8 cellular contexts compared by ENCODE assay signal in the genomic region with DNA sequence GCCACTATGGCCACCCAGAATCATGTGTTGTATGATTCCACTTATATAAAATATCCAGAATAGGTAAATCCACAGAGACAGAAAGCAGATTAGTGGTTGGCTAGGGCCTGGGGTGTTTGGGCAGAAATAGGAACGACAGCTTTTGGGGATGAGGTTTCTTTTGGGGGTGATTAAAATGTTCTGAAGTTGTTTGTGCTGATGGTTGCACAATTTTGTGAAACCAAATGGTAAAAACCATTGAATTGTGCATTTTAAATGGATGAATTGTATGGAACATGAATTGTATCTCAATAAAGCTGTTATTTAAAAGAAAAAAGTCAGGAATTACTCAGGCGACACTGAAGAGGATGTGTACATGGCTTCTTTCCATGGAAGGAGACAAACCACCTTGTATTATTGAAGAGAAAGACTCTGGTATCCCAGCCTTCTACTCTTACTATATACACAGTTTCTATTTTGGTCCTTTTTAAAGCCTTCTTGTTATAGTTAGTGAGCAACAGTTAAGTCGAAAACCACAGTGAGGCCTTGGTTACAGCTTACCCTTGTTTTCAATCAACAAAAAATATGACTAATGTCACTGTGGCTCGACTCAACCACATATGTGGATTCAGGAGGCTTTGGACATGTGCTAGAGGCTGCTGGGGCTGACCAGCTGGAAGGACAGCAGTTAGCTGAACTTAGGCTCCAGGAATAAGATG. TPM values are rescaled to one million over a fixed set of nuclear protein-coding genes. Genes with fewer than 3 reads are reported as not detected.
DNase-seq lines count a peak whose midpoint lies in the region; ATAC-seq and TF ChIP-seq lines count a peak whose summit lies in the region.

No MANE protein-coding gene starts in this region.

- no peak for TF ChIP-seq POLR2A in suprapubic skin (IDR thresholded peaks at IDR 0.05)

- no peak overlapping the region for H3K4me3 ChIP-seq in suprapubic skin

- intact Hi-C loops in sciatic nerve (cut with DNase I), result no loop called here
- intact Hi-C loops in posterior cingulate gyrus (cut with DNase I), result no loop called here

- no peaks in the 10 kb centered on the region for H3K9me3 ChIP-seq in suprapubic skin

- peaks cover 34% of the 10 kb centered on the region for H3K4me1 ChIP-seq in suprapubic skin

- H3K36me3 ChIP-seq in suprapubic skin, result no peaks in the 10 kb centered on the region

- DNase-seq in stimulated activated CD4-positive, alpha-beta T cell treated with anti-CD3 and anti-CD28 coated beads, Interleukin-12 subunit alpha, Interleukin-12 subunit beta, amount 100 ng/mL, for 48 hours (ENCODE audit: low read depth in 2 of 3, low spot score in 1 of 3), result peak in 2 of 3 donors; percentile 22 to 45
- DNase-seq in stimulated activated CD4-positive, alpha-beta T cell treated with anti-CD3 and anti-CD28 coated beads, Interleukin-2, amount 100 ng/mL, for 24 hours, result no peak
- DNase-seq in RPMI7951 (ENCODE audit: low read depth) (peak; percentile 99), fibroblast of peridontal ligament (ENCODE audit: extremely low read depth) (peak; percentile 96), suprapubic skin (ENCODE audit: low spot score in 2 of 2) (no peak), sciatic nerve (ENCODE audit: low spot score) (no peak), posterior cingulate gyrus (no peak)

- no peak for TF ChIP-seq CTCF in suprapubic skin (IDR thresholded peaks at IDR 0.05)

- ATAC-seq in HG02885 (IDR thresholded peaks at IDR 0.05; ENCODE audit: poor library complexity, unreplicated experiment), result peak; percentile 92
- no peak for ATAC-seq in sciatic nerve

- H3K27me3 ChIP-seq in suprapubic skin, result no peaks in the 10 kb centered on the region

- 62% methylated on average over 4 of the region's 4 CpGs for WGBS in suprapubic skin

- TF ChIP-seq EP300 in suprapubic skin (IDR thresholded peaks at IDR 0.05), result no peak

- H3K27ac ChIP-seq in suprapubic skin, result peak overlapping the region; percentile 8

RNA-seq across cellular contexts. Expression of gene KMT2E, which starts 57.1 kb away (rescaled TPM):
- total RNA-seq in RPMI7951 (2014; rRNA removed; shearing (Covaris generic)), result 39.3 and 63.4 TPM in 2 replicates
- 100 to 1,000 TPM in 2 of 4 donors, 10 to 100 TPM in 2; 93.9 to 208 (median 118) TPM for total RNA-seq in suprapubic skin
- 161 TPM for total RNA-seq in sciatic nerve

Comparison
In these comparisons a context has a peak if more than half of its experiments do, and no peak if none do; other contexts are left out.
1. DNase-seq: peak in stimulated activated CD4-positive, alpha-beta T cell treated with anti-CD3 and anti-CD28 coated beads, Interleukin-12 subunit alpha, Interleukin-12 subunit beta, amount 100 ng/mL, for 48 hours (2 of 3), RPMI7951 (single experiment) and fibroblast of peridontal ligament (single experiment); none in stimulated activated CD4-positive, alpha-beta T cell treated with anti-CD3 and anti-CD28 coated beads, Interleukin-2, amount 100 ng/mL, for 24 hours (0 of 2), suprapubic skin (0 of 2), sciatic nerve (single experiment) and posterior cingulate gyrus (0 of 10).